26 cellular contexts compared by ENCODE assay signal in the genomic region with DNA sequence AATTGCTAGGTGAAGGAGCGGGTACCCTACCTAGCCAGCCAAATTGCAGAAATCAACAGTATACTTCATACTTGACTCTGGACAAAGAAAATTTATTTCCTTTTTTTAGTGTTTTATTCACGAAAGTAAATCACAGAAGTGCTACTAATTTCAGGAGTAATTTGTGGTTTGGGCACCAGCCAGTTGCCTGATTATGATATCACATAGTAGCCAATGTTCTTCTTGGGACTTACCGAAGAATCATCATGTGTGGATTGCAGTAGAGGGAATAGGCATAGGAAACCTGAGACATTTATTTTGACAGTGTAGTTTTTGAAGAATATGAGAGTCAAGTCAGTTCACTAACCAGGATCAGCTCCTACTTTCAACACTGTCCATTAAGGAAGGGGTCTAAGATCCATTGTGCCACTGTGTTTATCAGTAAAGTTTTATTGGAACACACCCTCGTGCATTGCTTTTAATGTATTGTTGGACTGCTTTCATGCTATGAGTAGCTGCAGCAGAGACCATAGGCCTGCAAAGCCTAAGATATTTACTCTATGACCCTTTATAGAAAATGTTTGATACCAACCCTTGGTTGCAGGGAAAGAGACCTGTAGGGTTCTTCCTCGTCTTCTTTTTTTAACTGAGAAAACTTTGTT.
A peak's percentile ranks its signal among the peaks of the same experiment; 100 is the strongest.
DNase-seq lines count a peak whose midpoint lies in the region; ATAC-seq and TF ChIP-seq lines count a peak whose summit lies in the region.
"Had no signal": no experiment of that assay in that cellular context is flagged by ENCODE, and none has a peak within 500 bp of the region (broad histone marks: within the 10 kb centered on the region; RNA-seq: fewer than 3 reads in every experiment).

No MANE protein-coding gene starts in this region.

- DNase-seq in GM12865 (ENCODE audit: low read depth) (peak; percentile 46), nephron progenitor cell (no peak)
- no peak for DNase-seq in activated CD4-positive, alpha-beta T cell treated with anti-CD3 and anti-CD28 coated beads, Interleukin-2, amount 50 U/mL, for 1 hour
- DNase-seq: activated CD4-positive, alpha-beta T cell treated with anti-CD3 and anti-CD28 coated beads for 1 hour; activated effector memory CD4-positive, alpha-beta T cell treated with anti-CD3 and anti-CD28 coated beads, Interleukin-2, amount 50 U/mL, for 16 hours; activated T-cell treated with anti-CD3 and anti-CD28 coated beads for 4 hours; dermis blood vessel endothelial cell; GF-D8; H9; left ventricle myocardium superior; naive thymus-derived CD8-positive, alpha-beta T cell; NCI-H187; NCI-H2171; NCI-H510A treated with DMSO at 0.1 percent for 48 hours; ovary; retina; SHP77 had no signal

- H3K27ac Mint-ChIP-seq in nephron progenitor cell: peak overlapping the region; percentile 4
- H3K27ac Mint-ChIP-seq: naive thymus-derived CD8-positive, alpha-beta T cell had no signal

- no peaks in the 10 kb centered on the region for H3K36me3 Mint-ChIP-seq in nephron progenitor cell (ENCODE audit: low read depth)
- H3K36me3 Mint-ChIP-seq: naive thymus-derived CD8-positive, alpha-beta T cell had no signal

- TF ChIP-seq CTCF in GM12865 (IDR thresholded peaks at IDR 0.05; ENCODE audit: insufficient read depth, low read depth, low read length, missing control alignments): no peak
- no peak for TF ChIP-seq CTCF in nephron progenitor cell (IDR thresholded peaks at IDR 0.05)

- H3K27me3 Mint-ChIP-seq in nephron progenitor cell (ENCODE audit: low read depth, poor library complexity): no peaks in the 10 kb centered on the region

- H3K9me3 Mint-ChIP-seq in nephron progenitor cell: no peaks in the 10 kb centered on the region
- H3K9me3 Mint-ChIP-seq: central memory CD8-positive, alpha-beta T cell; H9; naive thymus-derived CD8-positive, alpha-beta T cell had no signal

- no peak overlapping the region for H3K4me3 ChIP-seq in GM12865 (ENCODE audit: low read depth, low read length)
- H3K4me3 ChIP-seq: BLaER1, gastroesophageal sphincter, ovary, skin epidermis, tibial nerve had no signal

- peak; percentile 86 for ATAC-seq in GM18868 (IDR thresholded peaks at IDR 0.05; ENCODE audit: unreplicated experiment)
- ATAC-seq in HG02938 (IDR thresholded peaks at IDR 0.05; ENCODE audit: unreplicated experiment): peak; percentile 44
- ATAC-seq in HG02840 (IDR thresholded peaks at IDR 0.05; ENCODE audit: low FRiP score, unreplicated experiment): no peak
- ATAC-seq in GM18870 (IDR thresholded peaks at IDR 0.05; ENCODE audit: unreplicated experiment): no peak
- ATAC-seq: gastroesophageal sphincter; left ventricle myocardium superior; naive thymus-derived CD8-positive, alpha-beta T cell had no signal

- H3K4me3 Mint-ChIP-seq in nephron progenitor cell: no peak overlapping the region
- H3K4me3 Mint-ChIP-seq: central memory CD8-positive, alpha-beta T cell; H9; naive thymus-derived CD8-positive, alpha-beta T cell had no signal

- H3K4me1 Mint-ChIP-seq in nephron progenitor cell: peaks cover 51% of the 10 kb centered on the region
- H3K4me1 Mint-ChIP-seq: central memory CD8-positive, alpha-beta T cell; naive thymus-derived CD8-positive, alpha-beta T cell had no signal

Comparison
In these comparisons a context has a peak if more than half of its experiments do, and no peak if none do; other contexts are left out.
1. ATAC-seq: peak in GM18868 (single experiment) and HG02938 (single experiment); none in HG02840 (single experiment) and GM18870 (single experiment).